1 cellular context compared by ENCODE assay signal in the genomic region with DNA sequence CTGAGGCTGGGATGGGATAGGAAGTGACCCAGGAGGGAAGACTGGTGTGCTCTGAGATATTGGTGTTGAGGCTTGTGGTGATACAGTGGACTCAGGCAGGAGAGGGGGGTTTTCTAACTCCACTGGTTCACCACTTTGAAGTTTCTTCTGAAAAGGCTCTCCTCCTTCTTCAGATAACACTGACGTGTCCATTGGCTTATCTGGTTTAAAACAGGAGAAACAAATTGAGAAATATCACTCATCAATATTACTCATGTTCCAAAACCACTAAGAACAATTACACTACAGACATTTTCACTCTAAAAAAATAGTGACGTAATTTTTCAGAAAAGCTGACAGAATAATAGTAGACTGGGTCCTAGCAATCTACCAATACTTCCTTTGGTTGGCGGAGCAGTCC.
TF ChIP-seq lines count a peak whose summit lies in the region.

No MANE protein-coding gene starts in this region.

TF ChIP-seq in K562, 482 proteins besides CTCF, POLR2A, EP300 and RAD21 (continued from another document):
- TF ChIP-seq ZNF274 (IDR thresholded peaks at IDR 0.05; ENCODE audit: borderline replicate concordance, low read depth, low read length) (no peak), CEBPB (tag; IDR thresholded peaks at IDR 0.05) (peak; percentile 44), RNF2 (IDR thresholded peaks at IDR 0.05) (no peak; the same call in 1 of the 2 replicates), ARID1B (IDR thresholded peaks at IDR 0.05) (peak; percentile 89), DNMT1 (IDR thresholded peaks at IDR 0.05) (no peak), CREB1 (IDR thresholded peaks at IDR 0.05) (peak; percentile 45; the same call in 1 of the 2 replicates), CREB1 (CRISPR knock-in tag; IDR thresholded peaks at IDR 0.05) (0 out of 2 replicates have a peak, but pooled peaks have one; percentile 44), PCBP2 (IDR thresholded peaks at IDR 0.05; ENCODE audit: low read depth, low read length, poor library complexity, severe bottlenecking) (no peak), TRIM24 (IDR thresholded peaks at IDR 0.05) (0 out of 4 replicates have a peak, but pooled peaks of 1 of the 2 experiments have one; percentile 33), STAT5B (CRISPR knock-in tag; IDR thresholded peaks at IDR 0.05) (no peak), CBX3 (IDR thresholded peaks at IDR 0.05; ENCODE audit: borderline replicate concordance in 1 of 2, low read length in 2 of 2) (no peak), HMGN3 (IDR thresholded peaks at IDR 0.05; ENCODE audit: borderline replicate concordance, extremely low read depth, insufficient read length, low read depth, low read length) (no peak), ELF4 (CRISPR knock-in tag; IDR thresholded peaks at IDR 0.05) (no peak), CBFA2T2 (conservative IDR thresholded peaks at IDR 0.05) (peak; percentile 70), CCNT2 (IDR thresholded peaks at IDR 0.05; ENCODE audit: borderline replicate concordance, extremely low read depth, insufficient read length, low read depth, low read length) (peak; percentile 16), CREM (IDR thresholded peaks at IDR 0.05; ENCODE audit: low read depth) (peak; percentile 84), ZNF785 (CRISPR knock-in tag; IDR thresholded peaks at IDR 0.05) (no peak), ZNF197 (CRISPR knock-in tag; IDR thresholded peaks at IDR 0.05; ENCODE audit: low read depth) (no peak)
- TF ChIP-seq, protein P1, sequence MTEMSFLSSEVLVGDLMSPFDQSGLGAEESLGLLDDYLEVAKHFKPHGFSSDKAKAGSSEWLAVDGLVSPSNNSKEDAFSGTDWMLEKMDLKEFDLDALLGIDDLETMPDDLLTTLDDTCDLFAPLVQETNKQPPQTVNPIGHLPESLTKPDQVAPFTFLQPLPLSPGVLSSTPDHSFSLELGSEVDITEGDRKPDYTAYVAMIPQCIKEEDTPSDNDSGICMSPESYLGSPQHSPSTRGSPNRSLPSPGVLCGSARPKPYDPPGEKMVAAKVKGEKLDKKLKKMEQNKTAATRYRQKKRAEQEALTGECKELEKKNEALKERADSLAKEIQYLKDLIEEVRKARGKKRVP (CRISPR knock-in tag; IDR thresholded peaks at IDR 0.05): no peak
- TF ChIP-seq, protein P2, sequence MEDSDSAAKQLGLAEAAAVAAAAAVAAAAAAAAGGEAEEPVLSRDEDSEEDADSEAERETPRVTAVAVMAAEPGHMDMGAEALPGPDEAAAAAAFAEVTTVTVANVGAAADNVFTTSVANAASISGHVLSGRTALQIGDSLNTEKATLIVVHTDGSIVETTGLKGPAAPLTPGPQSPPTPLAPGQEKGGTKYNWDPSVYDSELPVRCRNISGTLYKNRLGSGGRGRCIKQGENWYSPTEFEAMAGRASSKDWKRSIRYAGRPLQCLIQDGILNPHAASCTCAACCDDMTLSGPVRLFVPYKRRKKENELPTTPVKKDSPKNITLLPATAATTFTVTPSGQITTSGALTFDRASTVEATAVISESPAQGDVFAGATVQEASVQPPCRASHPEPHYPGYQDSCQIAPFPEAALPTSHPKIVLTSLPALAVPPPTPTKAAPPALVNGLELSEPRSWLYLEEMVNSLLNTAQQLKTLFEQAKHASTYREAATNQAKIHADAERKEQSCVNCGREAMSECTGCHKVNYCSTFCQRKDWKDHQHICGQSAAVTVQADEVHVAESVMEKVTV (CRISPR knock-in tag; IDR thresholded peaks at IDR 0.05): no peak
- TF ChIP-seq, protein P3, sequence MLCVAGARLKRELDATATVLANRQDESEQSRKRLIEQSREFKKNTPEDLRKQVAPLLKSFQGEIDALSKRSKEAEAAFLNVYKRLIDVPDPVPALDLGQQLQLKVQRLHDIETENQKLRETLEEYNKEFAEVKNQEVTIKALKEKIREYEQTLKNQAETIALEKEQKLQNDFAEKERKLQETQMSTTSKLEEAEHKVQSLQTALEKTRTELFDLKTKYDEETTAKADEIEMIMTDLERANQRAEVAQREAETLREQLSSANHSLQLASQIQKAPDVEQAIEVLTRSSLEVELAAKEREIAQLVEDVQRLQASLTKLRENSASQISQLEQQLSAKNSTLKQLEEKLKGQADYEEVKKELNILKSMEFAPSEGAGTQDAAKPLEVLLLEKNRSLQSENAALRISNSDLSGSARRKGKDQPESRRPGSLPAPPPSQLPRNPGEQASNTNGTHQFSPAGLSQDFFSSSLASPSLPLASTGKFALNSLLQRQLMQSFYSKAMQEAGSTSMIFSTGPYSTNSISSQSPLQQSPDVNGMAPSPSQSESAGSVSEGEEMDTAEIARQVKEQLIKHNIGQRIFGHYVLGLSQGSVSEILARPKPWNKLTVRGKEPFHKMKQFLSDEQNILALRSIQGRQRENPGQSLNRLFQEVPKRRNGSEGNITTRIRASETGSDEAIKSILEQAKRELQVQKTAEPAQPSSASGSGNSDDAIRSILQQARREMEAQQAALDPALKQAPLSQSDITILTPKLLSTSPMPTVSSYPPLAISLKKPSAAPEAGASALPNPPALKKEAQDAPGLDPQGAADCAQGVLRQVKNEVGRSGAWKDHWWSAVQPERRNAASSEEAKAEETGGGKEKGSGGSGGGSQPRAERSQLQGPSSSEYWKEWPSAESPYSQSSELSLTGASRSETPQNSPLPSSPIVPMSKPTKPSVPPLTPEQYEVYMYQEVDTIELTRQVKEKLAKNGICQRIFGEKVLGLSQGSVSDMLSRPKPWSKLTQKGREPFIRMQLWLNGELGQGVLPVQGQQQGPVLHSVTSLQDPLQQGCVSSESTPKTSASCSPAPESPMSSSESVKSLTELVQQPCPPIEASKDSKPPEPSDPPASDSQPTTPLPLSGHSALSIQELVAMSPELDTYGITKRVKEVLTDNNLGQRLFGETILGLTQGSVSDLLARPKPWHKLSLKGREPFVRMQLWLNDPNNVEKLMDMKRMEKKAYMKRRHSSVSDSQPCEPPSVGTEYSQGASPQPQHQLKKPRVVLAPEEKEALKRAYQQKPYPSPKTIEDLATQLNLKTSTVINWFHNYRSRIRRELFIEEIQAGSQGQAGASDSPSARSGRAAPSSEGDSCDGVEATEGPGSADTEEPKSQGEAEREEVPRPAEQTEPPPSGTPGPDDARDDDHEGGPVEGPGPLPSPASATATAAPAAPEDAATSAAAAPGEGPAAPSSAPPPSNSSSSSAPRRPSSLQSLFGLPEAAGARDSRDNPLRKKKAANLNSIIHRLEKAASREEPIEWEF (CRISPR knock-in tag; IDR thresholded peaks at IDR 0.05): peak; percentile 85
- TF ChIP-seq, protein P4, sequence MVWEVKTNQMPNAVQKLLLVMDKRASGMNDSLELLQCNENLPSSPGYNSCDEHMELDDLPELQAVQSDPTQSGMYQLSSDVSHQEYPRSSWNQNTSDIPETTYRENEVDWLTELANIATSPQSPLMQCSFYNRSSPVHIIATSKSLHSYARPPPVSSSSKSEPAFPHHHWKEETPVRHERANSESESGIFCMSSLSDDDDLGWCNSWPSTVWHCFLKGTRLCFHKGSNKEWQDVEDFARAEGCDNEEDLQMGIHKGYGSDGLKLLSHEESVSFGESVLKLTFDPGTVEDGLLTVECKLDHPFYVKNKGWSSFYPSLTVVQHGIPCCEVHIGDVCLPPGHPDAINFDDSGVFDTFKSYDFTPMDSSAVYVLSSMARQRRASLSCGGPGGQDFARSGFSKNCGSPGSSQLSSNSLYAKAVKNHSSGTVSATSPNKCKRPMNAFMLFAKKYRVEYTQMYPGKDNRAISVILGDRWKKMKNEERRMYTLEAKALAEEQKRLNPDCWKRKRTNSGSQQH (CRISPR knock-in tag; IDR thresholded peaks at IDR 0.05): no peak
